In the genomic region with DNA sequence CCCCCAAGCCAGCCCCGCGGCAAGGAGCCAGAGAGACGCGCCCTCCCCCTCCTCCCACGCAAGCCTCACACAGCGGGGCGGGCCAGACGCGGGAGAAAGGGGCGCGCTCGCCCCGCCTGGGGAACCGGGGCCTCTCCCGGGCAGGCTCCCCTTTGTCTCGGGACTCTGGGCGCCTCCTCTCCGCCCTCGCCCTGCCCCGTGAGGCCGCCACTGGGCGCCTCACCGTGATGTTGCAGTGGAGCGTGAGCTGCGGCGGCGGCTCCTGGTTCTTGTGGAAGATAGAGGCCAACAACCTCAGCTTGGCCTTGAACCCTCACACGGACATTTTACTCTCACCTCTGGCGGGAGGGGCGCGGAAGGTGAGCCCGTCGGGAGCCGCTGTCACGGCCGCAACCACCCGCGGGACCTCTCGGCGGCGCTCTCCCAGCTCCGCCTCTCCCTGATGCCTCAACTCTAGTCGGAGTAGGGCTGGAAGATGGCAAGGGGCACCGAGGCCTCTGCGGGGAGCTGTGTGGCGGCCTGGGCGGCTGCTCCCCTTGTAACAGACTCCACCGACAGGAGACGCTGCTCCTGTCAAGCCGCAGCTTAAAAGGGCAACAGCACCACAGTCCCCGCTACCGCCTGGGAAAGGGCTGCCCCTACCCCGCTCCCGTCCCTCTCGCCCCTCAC, we compare ENCODE assay signal across 7 cellular contexts.
DNase-seq lines count a peak whose midpoint lies in the region; ATAC-seq and TF ChIP-seq lines count a peak whose summit lies in the region.
"Not testable (repeated sequence)": the region's sequence is repeated elsewhere in the genome, so short reads cannot be mapped to it uniquely, and the experiment has no call there.

No MANE protein-coding gene starts in this region.

- not testable (repeated sequence) for TF ChIP-seq CTCF in dorsolateral prefrontal cortex (IDR thresholded peaks at IDR 0.05 in 54 of 56, conservative IDR thresholded peaks at IDR 0.05 in 2 of 56; ENCODE audit: low read depth in 1 of 56, partially characterized antibody in 56 of 56); heart right ventricle (IDR thresholded peaks at IDR 0.05); nephron progenitor cell (IDR thresholded peaks at IDR 0.05); spleen (IDR thresholded peaks at IDR 0.05 in 8 of 11, conservative IDR thresholded peaks at IDR 0.05 in 3 of 11)

- not testable (repeated sequence) for H3K27me3 ChIP-seq in H7 (ENCODE audit: control insufficient read depth, insufficient read depth, low read length); dorsolateral prefrontal cortex; heart right ventricle; spleen (replicated peaks in 1 of 7)

- TF ChIP-seq POLR2A in spleen (IDR thresholded peaks at IDR 0.05), result not testable (repeated sequence)

- 0 to 1% methylated on average over 6 to 7 of the region's 55 CpGs for WGBS in heart right ventricle, 2 donors
- 0% methylated on average over 5 to 8 of the region's 55 CpGs; no CpG with 5 or more reads in 2 of the 5 donors for WGBS in spleen, 5 donors

- not testable (repeated sequence) for H3K36me3 ChIP-seq in H7 (replicated peaks; ENCODE audit: control insufficient read depth, insufficient read depth, low read length); heart right ventricle; spleen

- H3K4me3 ChIP-seq in H7 (ENCODE audit: insufficient read depth, low read depth, low read length), result peak overlapping the region; percentile 8
- H3K4me3 ChIP-seq in dorsolateral prefrontal cortex, result peak overlapping the region in 48 of 59 donors; percentile 23 to 61 (median 39)
- H3K4me3 ChIP-seq in heart right ventricle, result peak overlapping the region in 8 of 10 donors; percentile 30 to 65 (median 42)
- peak overlapping the region in 2 of 8 donors; percentile 42 to 58 for H3K4me3 ChIP-seq in spleen

- DNase-seq in H7, dorsolateral prefrontal cortex: not testable (repeated sequence)
- peak; percentile 5 for DNase-seq in activated CD4-positive, alpha-beta T cell treated with anti-CD3 and anti-CD28 coated beads for 1 hour
- peak; percentile 28 for DNase-seq in activated naive CD8-positive, alpha-beta T cell treated with anti-CD3 and anti-CD28 coated beads, Interleukin-2, amount 10 ng/mL, durations not matched to agents 7 days and 5 days
- DNase-seq in heart right ventricle, result peak in 1 of 2 donors; percentile 2
- peak; percentile 16 for DNase-seq in nephron progenitor cell
- DNase-seq in spleen, result peak; percentile 8

- intact Hi-C loops in dorsolateral prefrontal cortex (cut with DNase I); heart right ventricle (cut with DNase I); spleen (cut with DNase I; ENCODE audit: low total_unique reads): not testable (repeated sequence)

- H3K4me1 Mint-ChIP-seq in activated naive CD8-positive, alpha-beta T cell treated with anti-CD3 and anti-CD28 coated beads, Interleukin-2, amount 10 ng/mL, durations not matched to agents 7 days and 5 days; nephron progenitor cell: not testable (repeated sequence)

- H3K4me1 ChIP-seq in heart right ventricle, spleen: not testable (repeated sequence)

- not testable (repeated sequence) for ATAC-seq in activated naive CD8-positive, alpha-beta T cell treated with anti-CD3 and anti-CD28 coated beads, Interleukin-2, amount 10 ng/mL, durations not matched to agents 7 days and 5 days (ENCODE audit: low read depth); heart right ventricle

- POLR2A ChIA-PET in activated naive CD8-positive, alpha-beta T cell treated with anti-CD3 and anti-CD28 coated beads, Interleukin-2, amount 10 ng/mL, durations not matched to agents 7 days and 5 days (lab: Charles Lee), result not testable (repeated sequence)

- H3K27ac ChIP-seq in dorsolateral prefrontal cortex (peak overlapping the region in 1 of 59 donors; percentile 75), heart right ventricle (peak overlapping the region in 7 of 10 donors; percentile 14 to 86 (median 41)), spleen (peak overlapping the region in 3 of 8 donors; percentile 20 to 63 (median 46))

- H3K4me3 Mint-ChIP-seq in activated naive CD8-positive, alpha-beta T cell treated with anti-CD3 and anti-CD28 coated beads, Interleukin-2, amount 10 ng/mL, durations not matched to agents 7 days and 5 days; nephron progenitor cell: not testable (repeated sequence)

- not testable (repeated sequence) for H3K27me3 Mint-ChIP-seq in activated naive CD8-positive, alpha-beta T cell treated with anti-CD3 and anti-CD28 coated beads, Interleukin-2, amount 10 ng/mL, durations not matched to agents 7 days and 5 days; nephron progenitor cell (ENCODE audit: low read depth, poor library complexity)

- not testable (repeated sequence) for H3K9me3 Mint-ChIP-seq in activated naive CD8-positive, alpha-beta T cell treated with anti-CD3 and anti-CD28 coated beads, Interleukin-2, amount 10 ng/mL, durations not matched to agents 7 days and 5 days; nephron progenitor cell

- H3K27ac Mint-ChIP-seq in activated naive CD8-positive, alpha-beta T cell treated with anti-CD3 and anti-CD28 coated beads, Interleukin-2, amount 10 ng/mL, durations not matched to agents 7 days and 5 days; nephron progenitor cell: not testable (repeated sequence)

- H3K9me3 ChIP-seq in heart right ventricle, spleen: not testable (repeated sequence)

- H3K36me3 Mint-ChIP-seq in activated naive CD8-positive, alpha-beta T cell treated with anti-CD3 and anti-CD28 coated beads, Interleukin-2, amount 10 ng/mL, durations not matched to agents 7 days and 5 days; nephron progenitor cell (ENCODE audit: low read depth): not testable (repeated sequence)
